ENCODE assay signal across 29 cellular contexts in genomic region chr2:9407363-9407811, GRCh38. TPM values are rescaled to one million over a fixed set of nuclear protein-coding genes. Genes with fewer than 3 reads are reported as not detected.
A peak's percentile ranks its signal among the peaks of the same experiment; 100 is the strongest.
DNase-seq lines count a peak whose midpoint lies in the region; ATAC-seq and TF ChIP-seq lines count a peak whose summit lies in the region.
"Had no signal": no experiment of that assay in that cellular context is flagged by ENCODE, and none has a peak within 500 bp of the region (broad histone marks: within the 10 kb centered on the region; RNA-seq: fewer than 3 reads in every experiment).

No MANE protein-coding gene starts in this region.

- H3K36me3 ChIP-seq in right atrium auricular region: peaks cover 55% of the 10 kb centered on the region
- peaks cover 0 to 94% (median 75%) of the 10 kb centered on the region in 9 donors for H3K36me3 ChIP-seq in heart left ventricle

- TF ChIP-seq CTCF in right atrium auricular region (IDR thresholded peaks at IDR 0.05) (no peak), heart left ventricle (IDR thresholded peaks at IDR 0.05) (no peak), epithelial cell of esophagus (IDR thresholded peaks at IDR 0.05; ENCODE audit: insufficient read depth, low read depth, low read length, missing control alignments) (no peak), nephron progenitor cell (IDR thresholded peaks at IDR 0.05) (no peak), type B pancreatic cell (conservative IDR thresholded peaks at IDR 0.05) (no peak)

- H3K4me1 Mint-ChIP-seq in nephron progenitor cell (peaks cover 13% of the 10 kb centered on the region), type B pancreatic cell (ENCODE audit: unreplicated experiment) (peaks cover 11% of the 10 kb centered on the region)
- H3K4me1 Mint-ChIP-seq: activated naive CD4-positive, alpha-beta T cell treated with anti-CD3 and anti-CD28 coated beads, Interleukin-2, amount 50 U/mL, for 24 hours; activated T-helper 17 cell treated with anti-CD3 and anti-CD28 coated beads, Interleukin-2, amount 50 U/mL, for 72 hours; H9; immature natural killer cell; natural killer cell had no signal

- no peak overlapping the region for H3K4me3 Mint-ChIP-seq in nephron progenitor cell
- peak overlapping the region; percentile 9 for H3K4me3 Mint-ChIP-seq in type B pancreatic cell
- H3K4me3 Mint-ChIP-seq: activated naive CD4-positive, alpha-beta T cell treated with anti-CD3 and anti-CD28 coated beads, Interleukin-2, amount 50 U/mL, for 24 hours; activated T-helper 17 cell treated with anti-CD3 and anti-CD28 coated beads, Interleukin-2, amount 50 U/mL, for 72 hours; H9; immature natural killer cell; natural killer cell; T-helper 2 cell treated with Interferon-gamma antibody and Interleukin-4, amounts not matched to agents 5 μg/mL and 100 μg/mL, for 36 hours had no signal

- H3K9me3 ChIP-seq in right atrium auricular region: no peaks in the 10 kb centered on the region
- no peaks in the 10 kb centered on the region for H3K9me3 ChIP-seq in heart left ventricle
- H3K9me3 ChIP-seq: left ventricle myocardium inferior, testis had no signal

- peaks cover 27% of the 10 kb centered on the region for H3K36me3 Mint-ChIP-seq in nephron progenitor cell (ENCODE audit: low read depth)
- H3K36me3 Mint-ChIP-seq in type B pancreatic cell: peaks cover 24% of the 10 kb centered on the region
- H3K36me3 Mint-ChIP-seq: natural killer cell had no signal

- H3K4me1 ChIP-seq in right atrium auricular region (no peaks in the 10 kb centered on the region), heart left ventricle (peaks cover 0 to 20% (median 8%) of the 10 kb centered on the region in 12 donors)
- H3K4me1 ChIP-seq: testis had no signal

- WGBS in heart left ventricle, 4 donors: 81 to 87% (median 85%) methylated on average over 8 of the region's 8 CpGs

- no peak for TF ChIP-seq POLR2A in heart left ventricle (IDR thresholded peaks at IDR 0.05)

- H3K27me3 ChIP-seq in right atrium auricular region (no peaks in the 10 kb centered on the region), heart left ventricle (no peaks in the 10 kb centered on the region)
- H3K27me3 ChIP-seq: dorsolateral prefrontal cortex, testis had no signal

- no peaks in the 10 kb centered on the region for H3K27me3 Mint-ChIP-seq in nephron progenitor cell (ENCODE audit: low read depth, poor library complexity)
- no peaks in the 10 kb centered on the region for H3K27me3 Mint-ChIP-seq in type B pancreatic cell
- H3K27me3 Mint-ChIP-seq: activated naive CD4-positive, alpha-beta T cell treated with anti-CD3 and anti-CD28 coated beads, Interleukin-2, amount 50 U/mL, for 24 hours; activated T-helper 17 cell treated with anti-CD3 and anti-CD28 coated beads, Interleukin-2, amount 50 U/mL, for 72 hours had no signal

- H3K4me3 ChIP-seq in right atrium auricular region: no peak overlapping the region
- no peak overlapping the region for H3K4me3 ChIP-seq in heart left ventricle
- H3K4me3 ChIP-seq in epithelial cell of esophagus (ENCODE audit: low read length): no peak overlapping the region
- H3K4me3 ChIP-seq: dorsolateral prefrontal cortex, GM12878, left ventricle myocardium inferior, skin epidermis, testis had no signal

- no peak for ATAC-seq in heart left ventricle
- no peak for ATAC-seq in GM18907 (IDR thresholded peaks at IDR 0.05; ENCODE audit: unreplicated experiment)
- ATAC-seq: activated T-helper 17 cell treated with anti-CD3 and anti-CD28 coated beads, Interleukin-2, amount 50 U/mL, for 72 hours; GM12878; natural killer cell; Right ventricle myocardium inferior had no signal

- H3K27ac Mint-ChIP-seq in nephron progenitor cell: peak overlapping the region; percentile 94
- peak overlapping the region; percentile 50 for H3K27ac Mint-ChIP-seq in type B pancreatic cell
- H3K27ac Mint-ChIP-seq: activated T-helper 17 cell treated with anti-CD3 and anti-CD28 coated beads, Interleukin-2, amount 50 U/mL, for 72 hours; natural killer cell; T-helper 2 cell treated with Interferon-gamma antibody and Interleukin-4, amounts not matched to agents 5 μg/mL and 100 μg/mL, for 36 hours had no signal

- H3K27ac ChIP-seq in right atrium auricular region (no peak overlapping the region), heart left ventricle (peak overlapping the region in 2 of 12 donors; percentile 3 to 60), caudate nucleus (ENCODE audit: low read depth, low read length) (no peak overlapping the region)
- H3K27ac ChIP-seq: HL-60, left ventricle myocardium inferior, skin epidermis, testis had no signal

- DNase-seq in right atrium auricular region (ENCODE audit: low spot score) (peak; percentile 43), heart left ventricle (no peak), epithelial cell of esophagus (ENCODE audit: low read depth) (peak; percentile 89), nephron progenitor cell (no peak), type B pancreatic cell (ENCODE audit: extremely low spot score, unreplicated experiment) (no peak), caudate nucleus (lab: John Stamatoyannopoulos, UW) (no peak), NCI-H1105 (lab: John Stamatoyannopoulos, UW) (no peak)
- DNase-seq: activated CD8-positive, alpha-beta memory T cell treated with anti-CD3 and anti-CD28 coated beads, Interleukin-2, amount 50 U/mL, for 48 hours; aorta; cerebellar nuclear complex; dorsolateral prefrontal cortex; foreskin melanocyte; H9; hippocampal formation; immature natural killer cell; left ventricle myocardium inferior; natural killer cell; NCI-H2029; NCI-H748 treated with DMSO at 0.1 percent for 48 hours; stimulated activated CD4-positive, alpha-beta T cell treated with anti-CD3 and anti-CD28 coated beads, Interleukin-2, amount 100 ng/mL, for 24 hours; testis had no signal

- intact Hi-C loops in heart left ventricle (cut with DNase I): no loop called here

- H3K9me3 Mint-ChIP-seq in nephron progenitor cell (no peaks in the 10 kb centered on the region), type B pancreatic cell (no peaks in the 10 kb centered on the region)
- H3K9me3 Mint-ChIP-seq: activated naive CD4-positive, alpha-beta T cell treated with anti-CD3 and anti-CD28 coated beads, Interleukin-2, amount 50 U/mL, for 24 hours; activated T-helper 17 cell treated with anti-CD3 and anti-CD28 coated beads, Interleukin-2, amount 50 U/mL, for 72 hours; H9; immature natural killer cell; natural killer cell; T-helper 2 cell treated with Interferon-gamma antibody and Interleukin-4, amounts not matched to agents 5 μg/mL and 100 μg/mL, for 36 hours had no signal

RNA-seq across cellular contexts. Expression of gene ITGB1BP1, which starts 15.9 kb away (rescaled TPM):
- total RNA-seq in right atrium auricular region (10 to 100 TPM; 29.0 to 34.4 TPM), heart left ventricle (100 to 1,000 TPM in 6 of 9 donors, 10 to 100 TPM in 3; 26.5 to 163 (median 104) TPM), type B pancreatic cell (ENCODE audit: low replicate concordance) (57.2 and 79.0 TPM in 2 replicates)
- polyA plus RNA-seq in heart left ventricle: 100 to 1,000 TPM in 1 of 2 donors, 10 to 100 TPM in 1; 85.6 to 165 TPM

RNA-seq across cellular contexts. Expression of gene CPSF3, which starts 16.1 kb away (rescaled TPM):
- total RNA-seq in right atrium auricular region (10 to 100 TPM; 13.7 to 13.9 TPM), heart left ventricle (10 to 100 TPM; 13.8 to 27.5 (median 18.3) TPM), type B pancreatic cell (ENCODE audit: low replicate concordance) (38.9 and 60.6 TPM in 2 replicates)
- polyA plus RNA-seq in heart left ventricle: 10 to 100 TPM; 12.0 to 21.9 TPM

Comparison
In these comparisons a context has a peak if more than half of its experiments do, and no peak if none do; other contexts are left out.
1. DNase-seq: peak in right atrium auricular region (single experiment) and epithelial cell of esophagus (single experiment); none in heart left ventricle (0 of 5), nephron progenitor cell (single experiment), type B pancreatic cell (single experiment), caudate nucleus (0 of 61) and NCI-H1105 (single experiment).